In genomic region chr6:158895661-158896060, GRCh38 we compare ENCODE assay signal across 24 cellular contexts.
A peak's percentile ranks its signal among the peaks of the same experiment; 100 is the strongest.
DNase-seq lines count a peak whose midpoint lies in the region; ATAC-seq and TF ChIP-seq lines count a peak whose summit lies in the region.
"Had no signal": no experiment of that assay in that cellular context is flagged by ENCODE, and none has a peak within 500 bp of the region (broad histone marks: within the 10 kb centered on the region; RNA-seq: fewer than 3 reads in every experiment).

No MANE protein-coding gene starts in this region.

- no peak for DNase-seq in GM23338 (ENCODE audit: low spot score)
- no peak for DNase-seq in Panc1 (ENCODE audit: low read depth, low spot score)
- DNase-seq in foreskin keratinocyte: no peak
- DNase-seq in sigmoid colon: no peak
- DNase-seq in activated CD4-positive, alpha-beta T cell treated with anti-CD3 and anti-CD28 coated beads for 1 hour: no peak
- DNase-seq in NCI-H510A treated with DMSO at 0.1 percent for 48 hours (lab: John Stamatoyannopoulos, UW): no peak
- DNase-seq: CD4-positive, alpha-beta T cell; COR-L47; DMS 273 treated with DMSO at 0.1 percent for 48 hours; DMS79 treated with DMSO at 0.1 percent for 48 hours; GM23248; KBM-7; MM.1S; NCI-H1048; NCI-H1417 treated with DMSO at 0.1 percent for 48 hours; NCI-H187; NCI-H446; NCI-H526 treated with DMSO at 0.1 percent for 48 hours; SHP77; SW 1271 had no signal

- 85 to 95% methylated on average over 5 of the region's 5 CpGs for WGBS in sigmoid colon, 2 donors

- no peak for TF ChIP-seq CTCF in GM23338 (conservative IDR thresholded peaks at IDR 0.05; ENCODE audit: low read depth in 2 of 2)
- no peak for TF ChIP-seq CTCF in Panc1 (IDR thresholded peaks at IDR 0.05)
- no peak for TF ChIP-seq CTCF in foreskin keratinocyte (conservative IDR thresholded peaks at IDR 0.05)
- TF ChIP-seq CTCF in sigmoid colon (IDR thresholded peaks at IDR 0.05): no peak

- no peaks in the 10 kb centered on the region for H3K9me2 ChIP-seq in GM23338 (ENCODE audit: insufficient read depth)

- peaks cover 9% of the 10 kb centered on the region for H3K27me3 Mint-ChIP-seq in GM23338 (ENCODE audit: insufficient read depth, low read depth, poor library complexity)
- H3K27me3 Mint-ChIP-seq in stimulated activated memory B cell treated with anti-CD40 and anti-IgM and Interleukin-4, amounts not matched to agents 10 μg/mL and 1 μg/mL and 100 μg/mL, for 72 hours: no peaks in the 10 kb centered on the region
- H3K27me3 Mint-ChIP-seq: CD4-positive, alpha-beta T cell had no signal

- in situ Hi-C loops in Panc1 (cut with HindIII; ENCODE audit: low pct_unique_long_range_greater_than_20kb, low sequenced_read_pairs): no loop called here

- intact Hi-C loops in Panc1 (cut with micrococcal nuclease; ENCODE audit: unreplicated experiment): no loop called here
- intact Hi-C loops in sigmoid colon (cut with DNase I): no loop called here

- H3K79me2 ChIP-seq in GM23338 (replicated peaks; ENCODE audit: insufficient read depth): no peaks in the 10 kb centered on the region

- POLR2A ChIA-PET in Panc1 (lab: Charles Lee): no interaction called here

- no peaks in the 10 kb centered on the region for H3K9me3 ChIP-seq in Panc1 (ENCODE audit: control insufficient read depth, insufficient read depth, low read depth, low read length)
- H3K9me3 ChIP-seq in sigmoid colon: no peaks in the 10 kb centered on the region
- H3K9me3 ChIP-seq: BLaER1 had no signal

- H3K27ac Mint-ChIP-seq in GM23338: no peak overlapping the region
- peak overlapping the region; percentile 12 for H3K27ac Mint-ChIP-seq in stimulated activated memory B cell treated with anti-CD40 and anti-IgM and Interleukin-4, amounts not matched to agents 10 μg/mL and 1 μg/mL and 100 μg/mL, for 72 hours
- H3K27ac Mint-ChIP-seq: CD4-positive, alpha-beta T cell had no signal

- no TSS peak for BruUV-seq in Panc1 (replicated peaks; lab: Mats Ljungman, UMichigan)

- peaks cover 10% of the 10 kb centered on the region for H3K4me1 ChIP-seq in GM23338 (ENCODE audit: insufficient read depth)
- peaks cover 5% of the 10 kb centered on the region for H3K4me1 ChIP-seq in Panc1 (ENCODE audit: control insufficient read depth, insufficient read depth, low read length)
- peaks cover 18% of the 10 kb centered on the region for H3K4me1 ChIP-seq in foreskin keratinocyte
- H3K4me1 ChIP-seq in sigmoid colon: peaks cover 0 to 7% (median 3%) of the 10 kb centered on the region in 4 donors
- H3K4me1 ChIP-seq: BLaER1 had no signal

- H3K36me3 Mint-ChIP-seq in GM23338 (ENCODE audit: low read depth): no peaks in the 10 kb centered on the region
- peaks cover 5% of the 10 kb centered on the region for H3K36me3 Mint-ChIP-seq in stimulated activated memory B cell treated with anti-CD40 and anti-IgM and Interleukin-4, amounts not matched to agents 10 μg/mL and 1 μg/mL and 100 μg/mL, for 72 hours

- H4K20me1 ChIP-seq in GM23338 (replicated peaks; ENCODE audit: insufficient read depth): no peaks in the 10 kb centered on the region
- H4K20me1 ChIP-seq: BLaER1 had no signal

- no peak for TF ChIP-seq POLR2A in sigmoid colon (IDR thresholded peaks at IDR 0.05)

- no peak for TF ChIP-seq EP300 in sigmoid colon (IDR thresholded peaks at IDR 0.05)

- ATAC-seq in GM23338: no peak
- peak; percentile 28; the same call in 1 of the 2 replicates for ATAC-seq in Panc1
- ATAC-seq in foreskin keratinocyte: no peak
- no peak for ATAC-seq in stimulated activated memory B cell treated with anti-CD40 and anti-IgM and Interleukin-4, amounts not matched to agents 10 μg/mL and 1 μg/mL and 100 μg/mL, for 72 hours
- ATAC-seq: HepG2 had no signal

- H3K4me3 ChIP-seq in GM23338: no peak overlapping the region
- H3K4me3 ChIP-seq in Panc1 (ENCODE audit: low read depth in 2 of 2, low read length in 2 of 2): no peak overlapping the region
- no peak overlapping the region for H3K4me3 ChIP-seq in sigmoid colon
- H3K4me3 ChIP-seq: BLaER1, GM23248, SK-N-MC had no signal

- H2AFZ ChIP-seq in GM23338: peak overlapping the region; percentile 63; the same call in 1 of the 2 replicates
- H2AFZ ChIP-seq: GM23248 had no signal

- H3K27me3 ChIP-seq in GM23338 (ENCODE audit: insufficient read depth) (no peaks in the 10 kb centered on the region), Panc1 (ENCODE audit: control insufficient read depth, insufficient read depth, low read length) (no peaks in the 10 kb centered on the region), foreskin keratinocyte (no peaks in the 10 kb centered on the region), sigmoid colon (no peaks in the 10 kb centered on the region)
- H3K27me3 ChIP-seq: BLaER1 had no signal

- H3K4me3 Mint-ChIP-seq in GM23338: no peak overlapping the region
- no peak overlapping the region for H3K4me3 Mint-ChIP-seq in stimulated activated memory B cell treated with anti-CD40 and anti-IgM and Interleukin-4, amounts not matched to agents 10 μg/mL and 1 μg/mL and 100 μg/mL, for 72 hours
- H3K4me3 Mint-ChIP-seq: CD4-positive, alpha-beta T cell had no signal

- H3K36me3 ChIP-seq in GM23338 (ENCODE audit: insufficient read depth) (no peaks in the 10 kb centered on the region), Panc1 (ENCODE audit: control insufficient read depth, insufficient read depth, low read length) (no peaks in the 10 kb centered on the region), sigmoid colon (no peaks in the 10 kb centered on the region)
- H3K36me3 ChIP-seq: BLaER1 had no signal

- H3K4me1 Mint-ChIP-seq in GM23338: peaks cover 13% of the 10 kb centered on the region
- peaks cover 5% of the 10 kb centered on the region for H3K4me1 Mint-ChIP-seq in stimulated activated memory B cell treated with anti-CD40 and anti-IgM and Interleukin-4, amounts not matched to agents 10 μg/mL and 1 μg/mL and 100 μg/mL, for 72 hours

- no peaks in the 10 kb centered on the region for H3K9me3 Mint-ChIP-seq in GM23338
- H3K9me3 Mint-ChIP-seq in stimulated activated memory B cell treated with anti-CD40 and anti-IgM and Interleukin-4, amounts not matched to agents 10 μg/mL and 1 μg/mL and 100 μg/mL, for 72 hours: no peaks in the 10 kb centered on the region
- H3K9me3 Mint-ChIP-seq: CD4-positive, alpha-beta T cell had no signal

- H3K4me2 ChIP-seq in GM23338: no peak overlapping the region
- H3K4me2 ChIP-seq: BLaER1 had no signal

- no peak overlapping the region for H3K27ac ChIP-seq in GM23338 (ENCODE audit: low read depth)
- no peak overlapping the region for H3K27ac ChIP-seq in Panc1 (ENCODE audit: low read length)
- H3K27ac ChIP-seq in foreskin keratinocyte: peak overlapping the region; percentile 64
- H3K27ac ChIP-seq in sigmoid colon: no peak overlapping the region
- H3K27ac ChIP-seq: BLaER1, GM23248, SK-N-MC had no signal

- H3F3A ChIP-seq in GM23338 (replicated peaks; ENCODE audit: low read depth): peaks cover 4% of the 10 kb centered on the region; the same call in 1 of the 2 replicates

- CTCF ChIA-PET in Panc1 (lab: Charles Lee): no interaction called here

TF ChIP-seq in GM23338, 12 proteins besides CTCF, POLR2A, EP300 and RAD21:
- no peak for TF ChIP-seq JUNB (IDR thresholded peaks at IDR 0.05; ENCODE audit: unreplicated experiment)
- TF ChIP-seq, protein P1, sequence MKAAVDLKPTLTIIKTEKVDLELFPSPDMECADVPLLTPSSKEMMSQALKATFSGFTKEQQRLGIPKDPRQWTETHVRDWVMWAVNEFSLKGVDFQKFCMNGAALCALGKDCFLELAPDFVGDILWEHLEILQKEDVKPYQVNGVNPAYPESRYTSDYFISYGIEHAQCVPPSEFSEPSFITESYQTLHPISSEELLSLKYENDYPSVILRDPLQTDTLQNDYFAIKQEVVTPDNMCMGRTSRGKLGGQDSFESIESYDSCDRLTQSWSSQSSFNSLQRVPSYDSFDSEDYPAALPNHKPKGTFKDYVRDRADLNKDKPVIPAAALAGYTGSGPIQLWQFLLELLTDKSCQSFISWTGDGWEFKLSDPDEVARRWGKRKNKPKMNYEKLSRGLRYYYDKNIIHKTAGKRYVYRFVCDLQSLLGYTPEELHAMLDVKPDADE (IDR thresholded peaks at IDR 0.05): no peak
- TF ChIP-seq EZH2 (IDR thresholded peaks at IDR 0.05; ENCODE audit: low read depth, unreplicated experiment): no peak
- no peak for TF ChIP-seq NANOG (IDR thresholded peaks at IDR 0.05; ENCODE audit: borderline replicate concordance)
